ENCODE assay signal across 13 cellular contexts in the genomic region with DNA sequence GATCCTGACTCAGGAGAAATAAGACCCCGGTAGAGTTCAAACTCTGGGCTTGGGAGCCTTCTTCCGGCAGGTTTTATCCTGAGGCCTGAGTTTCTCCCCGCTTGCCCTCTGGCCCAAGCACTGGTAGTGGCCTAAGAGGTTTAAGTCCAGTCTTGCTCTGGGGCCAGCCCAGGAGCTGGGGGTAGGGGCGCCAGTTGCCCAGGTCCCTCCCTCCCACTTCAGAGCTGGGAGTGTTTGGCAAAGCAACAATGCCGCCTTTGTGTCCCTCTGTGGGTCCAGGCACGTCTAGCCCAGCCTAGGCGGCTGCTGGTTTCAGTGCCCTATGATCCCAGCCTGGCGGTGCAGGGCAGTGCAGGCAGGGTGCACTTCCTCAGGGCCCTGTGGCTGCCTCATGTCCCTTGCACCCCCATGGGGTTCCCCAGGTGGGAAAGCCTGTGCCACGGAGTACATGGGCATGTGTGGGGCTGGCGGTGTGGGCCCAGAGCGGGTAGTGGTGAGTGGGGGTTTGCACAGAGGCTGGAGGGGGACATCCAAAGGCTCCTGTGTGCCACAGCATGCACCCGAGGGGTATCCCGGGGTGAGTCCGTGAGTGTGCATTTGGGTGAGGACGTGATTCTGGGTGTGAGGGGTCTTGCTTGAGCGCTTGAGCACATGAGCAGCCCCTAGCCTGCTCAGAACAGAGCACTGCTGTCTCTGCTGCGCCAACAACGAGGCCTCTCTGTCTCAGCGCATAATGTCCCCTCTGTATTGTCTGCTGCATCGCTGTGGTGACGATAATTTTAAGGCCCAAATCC.
A peak's percentile ranks its signal among the peaks of the same experiment; 100 is the strongest.
DNase-seq lines count a peak whose midpoint lies in the region; ATAC-seq, FAIRE-seq and TF ChIP-seq lines count a peak whose summit lies in the region.
"Had no signal": no experiment of that assay in that cellular context is flagged by ENCODE, and none has a peak within 500 bp of the region (broad histone marks: within the 10 kb centered on the region; RNA-seq: fewer than 3 reads in every experiment).

No MANE protein-coding gene starts in this region.

- TF ChIP-seq CTCF in K562 (IDR thresholded peaks at IDR 0.05 in 2 of 3, conservative IDR thresholded peaks at IDR 0.05 in 1 of 3; ENCODE audit: insufficient read depth in 2 of 3, low read depth in 1 of 3, low read length in 3 of 3), result no peak

- no peak for DNase-seq in K562 (ENCODE audit: extremely low read depth in 1 of 4, low spot score in 3 of 4)
- DNase-seq in left lobe of liver (ENCODE audit: low spot score), result no peak
- DNase-seq in sciatic nerve (ENCODE audit: low spot score), result peak; percentile 79
- no peak for DNase-seq in NCI-H1436 treated with DMSO at 0.1 percent for 48 hours (lab: John Stamatoyannopoulos, UW)
- DNase-seq in GDM1 (lab: John Stamatoyannopoulos, UW), result no peak
- no peak for DNase-seq in activated effector memory CD4-positive, alpha-beta T cell treated with anti-CD3 and anti-CD28 coated beads, Interleukin-2, amount 50 U/mL, for 16 hours
- DNase-seq: activated CD4-positive, alpha-beta T cell treated with anti-CD3 and anti-CD28 coated beads, Interleukin-2, amount 50 U/mL, for 1 hour; activated naive CD4-positive, alpha-beta T cell treated with anti-CD3 and anti-CD28 coated beads, Interleukin-2, amount 10 ng/mL, durations not matched to agents 7 days and 5 days had no signal

- intact Hi-C loops in K562 (cut with micrococcal nuclease) (no loop called here), sciatic nerve (cut with DNase I) (no loop called here)

- POLR2A ChIA-PET in K562 (lab: Yijun Ruan, JAX), result interaction anchor here (0.6 to 1.1 kb wide), 2 partner anchors 11 to 1081 kb away, joined by 3 read pairs; no protein-coding TSS in a partner anchor

- H3K27me3 ChIP-seq in HUES48 (ENCODE audit: control insufficient read depth, insufficient read depth, low read length) (no peaks in the 10 kb centered on the region), K562 (ENCODE audit: control insufficient read depth in 2 of 2, insufficient read depth in 2 of 2, low read length in 2 of 2) (no peaks in the 10 kb centered on the region)
- H3K27me3 ChIP-seq: SJSA1 had no signal

- no peak overlapping the region for H3K9ac ChIP-seq in HUES48 (ENCODE audit: low read depth, low read length)
- H3K9ac ChIP-seq in K562 (ENCODE audit: insufficient read depth in 1 of 2, low read depth in 2 of 2, low read length in 2 of 2), result peak overlapping the region in 1 of 2 experiments; percentile 65; a peak in 2 of 4 replicates

- H3K79me2 ChIP-seq in K562 (ENCODE audit: control insufficient read depth, insufficient read depth, low read length), result no peaks in the 10 kb centered on the region

- ATAC-seq in K562 (peak; percentile 40), left lobe of liver (peak; percentile 90), sciatic nerve (peak; percentile 89), HG02970 (IDR thresholded peaks at IDR 0.05; ENCODE audit: low FRiP score, unreplicated experiment) (no peak)

- CTCF ChIA-PET in K562 (lab: Yijun Ruan, JAX; ENCODE audit: low intra/inter-chr PET ratio), result no interaction called here

- no peak overlapping the region for H2AFZ ChIP-seq in K562 (ENCODE audit: low read depth, low read length)

- H3K9me1 ChIP-seq in K562 (ENCODE audit: control insufficient read depth, insufficient read depth, low read length), result no peaks in the 10 kb centered on the region

- H3K27ac ChIP-seq in HUES48 (ENCODE audit: low read depth, low read length) (peak overlapping the region; percentile 45), K562 (ENCODE audit: extremely low read depth, low read depth, low read length) (no peak overlapping the region)
- H3K27ac ChIP-seq: prostate gland, SJSA1 had no signal

- H3K9me3 ChIP-seq in HUES48 (ENCODE audit: control insufficient read depth, insufficient read depth, low read length) (no peaks in the 10 kb centered on the region), K562 (replicated peaks; ENCODE audit: control insufficient read depth, insufficient read depth, low read depth, low read length) (no peaks in the 10 kb centered on the region)
- H3K9me3 ChIP-seq: prostate gland, SJSA1 had no signal

- in situ Hi-C loops in K562 (cut with MboI), result no loop called here

- no peak overlapping the region for H3K4me2 ChIP-seq in K562 (ENCODE audit: insufficient read depth, low read length)

- WGBS in K562 (ENCODE audit: insufficient coverage, low coverage, missing lambda C conversion rate), result 63% methylated on average over 18 of the region's 21 CpGs

- TF ChIP-seq POLR2A in K562 (conservative IDR thresholded peaks at IDR 0.05), result no peak

- H4K20me1 ChIP-seq in K562 (replicated peaks; ENCODE audit: control insufficient read depth, insufficient read depth, low read length), result no peaks in the 10 kb centered on the region

- BruUV-seq in K562 (replicated peaks; lab: Mats Ljungman, UMichigan), result no TSS peak

- TF ChIP-seq EP300 in K562 (IDR thresholded peaks at IDR 0.05; ENCODE audit: low read length), result no peak

- no peak for TF ChIP-seq RAD21 in K562 (CRISPR knock-in tag; conservative IDR thresholded peaks at IDR 0.05 in 1 of 2, IDR thresholded peaks at IDR 0.05 in 1 of 2)

- H3K36me3 ChIP-seq in HUES48 (ENCODE audit: control insufficient read depth, insufficient read depth, low read length) (no peaks in the 10 kb centered on the region), K562 (ENCODE audit: control insufficient read depth, insufficient read depth, low read length) (no peaks in the 10 kb centered on the region)
- H3K36me3 ChIP-seq: prostate gland, SJSA1 had no signal

- H3K4me1 ChIP-seq in HUES48 (ENCODE audit: control insufficient read depth, insufficient read depth, low read length) (peaks cover 2% of the 10 kb centered on the region; the same call in 1 of the 2 replicates), K562 (replicated peaks in 1 of 2; ENCODE audit: control insufficient read depth in 2 of 2, insufficient read depth in 2 of 2, low read length in 2 of 2) (peaks cover 0 to 9% of the 10 kb centered on the region in 2 experiments; a peak in 2 of 5 replicates)
- H3K4me1 ChIP-seq: prostate gland had no signal

- no peak for FAIRE-seq in K562 (lab: Jason Lieb, UNC)
- FAIRE-seq: GM12892 had no signal

- H3K4me3 ChIP-seq in HUES48 (ENCODE audit: low read depth, low read length) (no peak overlapping the region), K562 (no peak overlapping the region)
- H3K4me3 ChIP-seq: prostate gland, SJSA1 had no signal

TF ChIP-seq in K562, 482 proteins besides CTCF, POLR2A, EP300 and RAD21:
- TF ChIP-seq CTCFL (IDR thresholded peaks at IDR 0.05; ENCODE audit: borderline replicate concordance, insufficient read depth, low read depth, low read length, poor library complexity, severe bottlenecking) (no peak), ZNF175 (CRISPR knock-in tag; IDR thresholded peaks at IDR 0.05; ENCODE audit: low read depth) (no peak), SP1 (CRISPR knock-in tag; IDR thresholded peaks at IDR 0.05) (no peak), ZZZ3 (IDR thresholded peaks at IDR 0.05) (no peak), THRB (CRISPR knock-in tag; conservative IDR thresholded peaks at IDR 0.05) (no peak), GTF2B (IDR thresholded peaks at IDR 0.05; ENCODE audit: extremely low read depth, insufficient read length) (no peak), SMAD4 (CRISPR knock-in tag; conservative IDR thresholded peaks at IDR 0.05) (no peak), BHLHE40 (IDR thresholded peaks at IDR 0.05; ENCODE audit: low read length) (no peak), MNT (conservative IDR thresholded peaks at IDR 0.05) (no peak), PHB2 (IDR thresholded peaks at IDR 0.05; ENCODE audit: low read depth) (no peak), ZNF12 (CRISPR knock-in tag; IDR thresholded peaks at IDR 0.05) (no peak)
TF ChIP-seq in K562: peak in this region for 0.
